Comparison of ENCODE assay signal across 16 cellular contexts in genomic region chr3:16887130-16887529, GRCh38. TPM values are rescaled to one million over a fixed set of nuclear protein-coding genes. Genes with fewer than 3 reads are reported as not detected.
A peak's percentile ranks its signal among the peaks of the same experiment; 100 is the strongest.
DNase-seq lines count a peak whose midpoint lies in the region; ATAC-seq and TF ChIP-seq lines count a peak whose summit lies in the region.
"Had no signal": no experiment of that assay in that cellular context is flagged by ENCODE, and none has a peak within 500 bp of the region (broad histone marks: within the 10 kb centered on the region; RNA-seq: fewer than 3 reads in every experiment).

No MANE protein-coding gene starts in this region.

- no peak for TF ChIP-seq CTCF in GM12865 (IDR thresholded peaks at IDR 0.05; ENCODE audit: insufficient read depth, low read depth, low read length, missing control alignments)

- peak overlapping the region; percentile 95 to 99 (median 98) for H3K4me3 Mint-ChIP-seq in CD4-positive, CD25-positive, alpha-beta regulatory T cell
- H3K4me3 Mint-ChIP-seq in activated naive CD8-positive, alpha-beta T cell: peak overlapping the region; percentile 89
- peak overlapping the region; percentile 84 to 99 (median 96) for H3K4me3 Mint-ChIP-seq in naive thymus-derived CD8-positive, alpha-beta T cell

- H3K27ac ChIP-seq in CD4-positive, CD25-positive, alpha-beta regulatory T cell (ENCODE audit: insufficient read depth, low read length, poor library complexity, severe bottlenecking): peak overlapping the region; percentile 77
- H3K27ac ChIP-seq: foreskin keratinocyte, parathyroid adenoma had no signal

- H3K9me3 Mint-ChIP-seq in CD4-positive, CD25-positive, alpha-beta regulatory T cell: no peaks in the 10 kb centered on the region
- H3K9me3 Mint-ChIP-seq in activated naive CD8-positive, alpha-beta T cell (ENCODE audit: low read depth): no peaks in the 10 kb centered on the region
- no peaks in the 10 kb centered on the region for H3K9me3 Mint-ChIP-seq in naive thymus-derived CD8-positive, alpha-beta T cell
- H3K9me3 Mint-ChIP-seq: H9 had no signal

- ATAC-seq in CD4-positive, CD25-positive, alpha-beta regulatory T cell (ENCODE audit: low read depth in 2 of 2): no peak
- ATAC-seq in naive thymus-derived CD8-positive, alpha-beta T cell: no peak
- ATAC-seq in HG02642 (IDR thresholded peaks at IDR 0.05; ENCODE audit: poor library complexity, unreplicated experiment): no peak
- ATAC-seq: foreskin keratinocyte had no signal

- H3K27ac Mint-ChIP-seq in CD4-positive, CD25-positive, alpha-beta regulatory T cell: peak overlapping the region; percentile 95 to 98 (median 96)
- H3K27ac Mint-ChIP-seq in activated naive CD8-positive, alpha-beta T cell: peak overlapping the region; percentile 96
- H3K27ac Mint-ChIP-seq in naive thymus-derived CD8-positive, alpha-beta T cell: peak overlapping the region; percentile 94 to 98 (median 96)
- H3K27ac Mint-ChIP-seq: H9 had no signal

- no peak for DNase-seq in CD4-positive, CD25-positive, alpha-beta regulatory T cell
- DNase-seq in GM12865 (ENCODE audit: low read depth) (no peak), G401 (ENCODE audit: low spot score) (no peak)
- DNase-seq in naive thymus-derived CD8-positive, alpha-beta T cell: no peak
- no peak for DNase-seq in activated CD4-positive, CD25-positive, alpha-beta regulatory T cell (lab: John Stamatoyannopoulos, UW)
- DNase-seq: activated gamma-delta T cell, colonic mucosa, foreskin keratinocyte, H9, left lung, NCI-H146, NCI-H524 treated with DMSO at 0.1 percent for 48 hours, SHP77 had no signal

- H3K36me3 ChIP-seq in CD4-positive, CD25-positive, alpha-beta regulatory T cell (ENCODE audit: control insufficient read depth, insufficient read depth, low read length): no peaks in the 10 kb centered on the region
- H3K36me3 ChIP-seq: colonic mucosa, left lung had no signal

- in situ Hi-C loops in G401 (cut with HindIII; ENCODE audit: low sequenced_read_pairs): no loop called here

- H3K27me3 Mint-ChIP-seq in CD4-positive, CD25-positive, alpha-beta regulatory T cell: peaks cover 4% of the 10 kb centered on the region
- H3K27me3 Mint-ChIP-seq in activated naive CD8-positive, alpha-beta T cell: no peaks in the 10 kb centered on the region
- H3K27me3 Mint-ChIP-seq in naive thymus-derived CD8-positive, alpha-beta T cell: no peaks in the 10 kb centered on the region

- POLR2A ChIA-PET in naive thymus-derived CD8-positive, alpha-beta T cell (lab: Charles Lee): interaction anchor here (1.0 to 3.1 kb wide), 3 partner anchors 9 to 20 kb away, joined by 3 to 20 read pairs (median 3); no protein-coding TSS in a partner anchor

- no peaks in the 10 kb centered on the region for H3K9me3 ChIP-seq in CD4-positive, CD25-positive, alpha-beta regulatory T cell (ENCODE audit: control insufficient read depth in 2 of 2, low read length in 2 of 2)
- H3K9me3 ChIP-seq: colonic mucosa, left lung had no signal

- peaks cover 48 to 69% (median 58%) of the 10 kb centered on the region in 4 donors for H3K4me1 Mint-ChIP-seq in CD4-positive, CD25-positive, alpha-beta regulatory T cell
- peaks cover 63% of the 10 kb centered on the region for H3K4me1 Mint-ChIP-seq in activated naive CD8-positive, alpha-beta T cell (ENCODE audit: low read depth)
- peaks cover 42 to 74% (median 65%) of the 10 kb centered on the region in 4 donors for H3K4me1 Mint-ChIP-seq in naive thymus-derived CD8-positive, alpha-beta T cell

- peaks cover 51% of the 10 kb centered on the region for H3K4me1 ChIP-seq in CD4-positive, CD25-positive, alpha-beta regulatory T cell (ENCODE audit: control insufficient read depth, insufficient read depth, low read length, poor library complexity, severe bottlenecking)
- H3K4me1 ChIP-seq: colonic mucosa, foreskin keratinocyte, parathyroid adenoma had no signal

- H3K36me3 Mint-ChIP-seq in CD4-positive, CD25-positive, alpha-beta regulatory T cell: no peaks in the 10 kb centered on the region
- H3K36me3 Mint-ChIP-seq in activated naive CD8-positive, alpha-beta T cell: no peaks in the 10 kb centered on the region
- H3K36me3 Mint-ChIP-seq in naive thymus-derived CD8-positive, alpha-beta T cell: no peaks in the 10 kb centered on the region

- H3K4me3 ChIP-seq in CD4-positive, CD25-positive, alpha-beta regulatory T cell (ENCODE audit: low read depth, low read length): peak overlapping the region; percentile 98
- peak overlapping the region; percentile 94 for H3K4me3 ChIP-seq in GM12865 (ENCODE audit: low read depth, low read length)

- H3K27me3 ChIP-seq in CD4-positive, CD25-positive, alpha-beta regulatory T cell (ENCODE audit: control insufficient read depth, insufficient read depth, low read length): no peaks in the 10 kb centered on the region
- H3K27me3 ChIP-seq: colonic mucosa, foreskin keratinocyte, left lung had no signal

RNA-seq across cellular contexts. Expression of gene PLCL2, which starts 2.4 kb away (rescaled TPM):
- 42.9 TPM for total RNA-seq in CD4-positive, CD25-positive, alpha-beta regulatory T cell
- 10 to 100 TPM; 27.1 to 36.4 (median 32.9) TPM for polyA plus RNA-seq in CD4-positive, CD25-positive, alpha-beta regulatory T cell
- total RNA-seq in naive thymus-derived CD8-positive, alpha-beta T cell: 10 to 100 TPM; 85.0 to 86.3 TPM
- polyA plus RNA-seq in naive thymus-derived CD8-positive, alpha-beta T cell: 10 to 100 TPM; 57.7 to 84.4 (median 69.1) TPM
- not detected in 2 replicates for total RNA-seq in G401 (2014; rRNA removed; shearing (Covaris generic))

Comparison
In these comparisons a context has a peak if more than half of its experiments do, and no peak if none do; other contexts are left out.
1. RNA of gene PLCL2, which starts 2.4 kb away (total RNA-seq): 85.0 to 86.3 TPM in naive thymus-derived CD8-positive, alpha-beta T cell and 42.9 TPM in CD4-positive, CD25-positive, alpha-beta regulatory T cell (single experiment); not detected in G401; every median in the first group is over 10 times any median in the second.
2. Peak in every context shown above with its lines, with median percentiles within 50 percentile points of each other: H3K27ac Mint-ChIP-seq and H3K4me3 Mint-ChIP-seq.